Comparison of ENCODE assay signal across 8 cellular contexts in genomic region chr5:56814963-56815656, GRCh38. TPM values are rescaled to one million over a fixed set of nuclear protein-coding genes. Genes with fewer than 3 reads are reported as not detected.
DNase-seq lines count a peak whose midpoint lies in the region; ATAC-seq and TF ChIP-seq lines count a peak whose summit lies in the region.

Gene MAP3K1 (plus strand): TSS chr5:56815549. CDS start chr5:56815574, 25 bp downstream.

- TF ChIP-seq CTCF in fibroblast of villous mesenchyme (IDR thresholded peaks at IDR 0.05; ENCODE audit: insufficient read depth, low read depth, low read length) (no peak), neural cell (IDR thresholded peaks at IDR 0.05; ENCODE audit: poor library complexity, severe bottlenecking) (peak; percentile 58)

- peak; percentile 26 for DNase-seq in DMS 273 treated with DMSO at 0.1 percent for 48 hours (lab: John Stamatoyannopoulos, UW)
- peak; percentile 64 to 73 for DNase-seq in SHP77 (lab: John Stamatoyannopoulos, UW)
- DNase-seq in activated gamma-delta T cell (lab: John Stamatoyannopoulos, UW), result peak; percentile 79
- peak; percentile 63 for DNase-seq in fibroblast of villous mesenchyme (ENCODE audit: low read depth)
- peak; percentile 79 to 84 for DNase-seq in stimulated activated naive CD8-positive, alpha-beta T cell treated with anti-CD3 and anti-CD28 coated beads, Interleukin-15, amount 100 ng/mL, for 72 hours

- peak within 1 kb of the TSS; percentile 94 to 95 for H3K27ac Mint-ChIP-seq in stimulated activated naive CD8-positive, alpha-beta T cell treated with anti-CD3 and anti-CD28 coated beads, Interleukin-15, amount 100 ng/mL, for 72 hours

- no peaks in the 10 kb centered on the region for H3F3A ChIP-seq in neural cell (ENCODE audit: insufficient read depth, low read length, poor library complexity, severe bottlenecking)

- H3K4me1 Mint-ChIP-seq in stimulated activated naive CD8-positive, alpha-beta T cell treated with anti-CD3 and anti-CD28 coated beads, Interleukin-15, amount 100 ng/mL, for 72 hours, result peaks cover 29% of the 10 kb centered on the region

- H3K27me3 Mint-ChIP-seq in stimulated activated naive CD8-positive, alpha-beta T cell treated with anti-CD3 and anti-CD28 coated beads, Interleukin-15, amount 100 ng/mL, for 72 hours, result peaks cover 9% of the 10 kb centered on the region

- H3K4me3 Mint-ChIP-seq in stimulated activated naive CD8-positive, alpha-beta T cell treated with anti-CD3 and anti-CD28 coated beads, Interleukin-15, amount 100 ng/mL, for 72 hours, result peak within 1 kb of the TSS; percentile 94 to 96

- TF ChIP-seq RAD21 in neural cell (conservative IDR thresholded peaks at IDR 0.05), result peak; percentile 61

- H2AFZ ChIP-seq in neural cell (ENCODE audit: low read depth, low read length), result peak within 1 kb of the TSS; percentile 28

- no peaks in the 10 kb centered on the region for H3K9me3 Mint-ChIP-seq in stimulated activated naive CD8-positive, alpha-beta T cell treated with anti-CD3 and anti-CD28 coated beads, Interleukin-15, amount 100 ng/mL, for 72 hours

- peak within 1 kb of the TSS; percentile 56; the same call in 1 of the 2 replicates for H3K27ac ChIP-seq in HUES64 (ENCODE audit: low read depth, low read length)
- peak within 1 kb of the TSS; percentile 53 for H3K27ac ChIP-seq in neural cell (ENCODE audit: low read length)

- H3K36me3 ChIP-seq in HUES64 (ENCODE audit: insufficient read depth, low read length), result no peaks in the 10 kb centered on the region
- no peaks in the 10 kb centered on the region for H3K36me3 ChIP-seq in neural cell (ENCODE audit: insufficient read depth, low read length)

- peak within 1 kb of the TSS; percentile 43 for H3K4me2 ChIP-seq in neural cell (ENCODE audit: low read length)

- H3K79me2 ChIP-seq in neural cell (replicated peaks; ENCODE audit: insufficient read depth, low read length), result peaks cover 39% of the 10 kb centered on the region

- no peaks in the 10 kb centered on the region for H3K9me2 ChIP-seq in neural cell (ENCODE audit: insufficient read depth, low read length)

- H3K4me3 ChIP-seq in HUES64 (ENCODE audit: low read length), result peak within 1 kb of the TSS; percentile 85
- H3K4me3 ChIP-seq in fibroblast of villous mesenchyme (ENCODE audit: low read depth, low read length), result peak within 1 kb of the TSS; percentile 82
- H3K4me3 ChIP-seq in neural cell (ENCODE audit: low read length), result peak within 1 kb of the TSS; percentile 86

- H3K27me3 ChIP-seq in HUES64 (ENCODE audit: insufficient read depth, low read length) (peaks cover 40% of the 10 kb centered on the region), neural cell (ENCODE audit: insufficient read depth, low read depth, low read length) (peaks cover 19% of the 10 kb centered on the region)

- WGBS in HUES64, result under 1% methylated on average over 79 of the region's 87 CpGs

- peak; percentile 50 for ATAC-seq in GM21423 (IDR thresholded peaks at IDR 0.05; ENCODE audit: unreplicated experiment)
- peak; percentile 68 for ATAC-seq in stimulated activated naive CD8-positive, alpha-beta T cell treated with anti-CD3 and anti-CD28 coated beads, Interleukin-15, amount 100 ng/mL, for 72 hours

- H3K4me1 ChIP-seq in HUES64 (ENCODE audit: insufficient read depth, low read length), result peaks cover 31% of the 10 kb centered on the region

- H3K9ac ChIP-seq in HUES64 (ENCODE audit: low read depth, low read length) (peak within 1 kb of the TSS; percentile 78), neural cell (ENCODE audit: low read length) (peak within 1 kb of the TSS; percentile 77)

- TF ChIP-seq EP300 in neural cell (conservative IDR thresholded peaks at IDR 0.05; ENCODE audit: poor library complexity, severe bottlenecking), result no peak

- no peaks in the 10 kb centered on the region for H3K9me3 ChIP-seq in HUES64 (ENCODE audit: insufficient read depth, low read depth, low read length)
- H3K9me3 ChIP-seq in neural cell (ENCODE audit: low read length), result no peaks in the 10 kb centered on the region

- peaks cover 6% of the 10 kb centered on the region for H4K20me1 ChIP-seq in neural cell (ENCODE audit: insufficient read depth)

TF ChIP-seq in neural cell, 6 proteins besides CTCF, POLR2A, EP300 and RAD21:
- peak; percentile 43 for TF ChIP-seq MXI1 (conservative IDR thresholded peaks at IDR 0.05; ENCODE audit: poor library complexity, severe bottlenecking)
- no peak for TF ChIP-seq REST (IDR thresholded peaks at IDR 0.05; ENCODE audit: borderline replicate concordance)
- TF ChIP-seq EZH2 (IDR thresholded peaks at IDR 0.05; ENCODE audit: borderline replicate concordance, insufficient read depth, low read length, poor library complexity, severe bottlenecking), result no peak
- TF ChIP-seq TAF1 (IDR thresholded peaks at IDR 0.05; ENCODE audit: low read depth), result no peak
- peak; percentile 62 for TF ChIP-seq SMC3 (conservative IDR thresholded peaks at IDR 0.05; ENCODE audit: poor library complexity)
- peak; percentile 14 for TF ChIP-seq POLR2AphosphoS5 (IDR thresholded peaks at IDR 0.05)

RNA-seq across cellular contexts. Expression of gene MAP3K1, which starts in this region (rescaled TPM):
- polyA plus RNA-seq in HUES64 (2013, experiment 1 of 2), result 8.0 TPM
- polyA plus RNA-seq in HUES64 (2013, experiment 2 of 2), result 8.6 TPM
- total RNA-seq in fibroblast of villous mesenchyme, result 7.7 and 9.5 TPM in 2 replicates
- polyA plus RNA-seq in neural cell, result 22.8 and 26.4 TPM in 2 replicates
- 54.3 and 57.3 TPM in 2 replicates for polyA minus RNA-seq in neural cell

Comparison
In these comparisons a context has a peak if more than half of its experiments do, and no peak if none do; other contexts are left out.
1. Peak in every context shown above with its lines: DNase-seq, ATAC-seq, H3K4me3 ChIP-seq and H3K27ac ChIP-seq.
2. DNase-seq: peak in every context shown above with its lines; median percentile 82 in stimulated activated naive CD8-positive, alpha-beta T cell treated with anti-CD3 and anti-CD28 coated beads, Interleukin-15, amount 100 ng/mL, for 72 hours; 79 in activated gamma-delta T cell; 68 in SHP77; 63 in fibroblast of villous mesenchyme; 26 in DMS 273 treated with DMSO at 0.1 percent for 48 hours.